11 cellular contexts compared by ENCODE assay signal in the genomic region with DNA sequence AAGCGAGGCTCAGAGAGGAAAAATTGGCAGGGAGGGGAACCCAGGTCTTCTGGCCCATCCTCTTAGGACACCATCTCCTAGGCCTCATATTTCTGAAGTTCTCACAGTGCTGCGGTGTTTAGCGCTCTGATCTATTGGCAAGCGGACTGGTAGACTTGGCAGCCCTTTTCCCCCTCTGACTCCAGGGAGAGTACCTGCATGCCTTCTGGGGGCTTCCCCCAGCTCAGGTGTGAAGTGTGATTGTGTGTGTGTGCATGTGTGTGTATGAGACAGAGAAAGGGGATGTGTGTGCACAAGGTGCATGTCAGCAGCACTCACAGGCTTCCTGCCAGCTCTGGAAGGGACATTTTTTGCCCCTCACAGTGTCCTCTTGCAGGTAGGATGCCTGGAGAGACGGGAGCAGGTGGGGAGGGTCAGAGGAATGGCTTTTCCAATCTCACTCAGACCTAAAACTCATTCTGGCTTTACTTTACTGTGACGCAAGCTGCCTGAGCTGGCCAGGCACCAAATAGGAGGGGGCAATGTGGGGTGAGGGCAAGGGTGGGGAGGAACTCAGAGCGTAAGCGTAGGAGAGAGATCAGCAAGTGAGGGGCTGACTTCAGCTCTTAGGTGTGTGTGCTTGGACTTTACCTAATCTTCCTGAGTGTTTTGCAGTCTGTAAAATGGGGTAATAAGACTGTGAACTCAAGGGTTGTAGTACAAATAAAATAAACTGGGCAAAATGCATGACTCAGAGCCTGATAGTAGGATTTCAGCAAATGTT. TPM values are rescaled to one million over a fixed set of nuclear protein-coding genes. Genes with fewer than 3 reads are reported as not detected.
A peak's percentile ranks its signal among the peaks of the same experiment; 100 is the strongest.
DNase-seq lines count a peak whose midpoint lies in the region; ATAC-seq lines count a peak whose summit lies in the region.
"Had no signal": no experiment of that assay in that cellular context is flagged by ENCODE, and none has a peak within 500 bp of the region (broad histone marks: within the 10 kb centered on the region; RNA-seq: fewer than 3 reads in every experiment).

No MANE protein-coding gene starts in this region.

- no peak for ATAC-seq in HG03108 (IDR thresholded peaks at IDR 0.05; ENCODE audit: unreplicated experiment)

- H3K36me3 ChIP-seq in duodenal mucosa (ENCODE audit: control insufficient read depth in 1 of 2, insufficient read depth in 2 of 2, low read length in 2 of 2): peaks cover 0 to 5% of the 10 kb centered on the region in 2 donors

- DNase-seq in DMS 273 (lab: John Stamatoyannopoulos, UW; ENCODE audit: unreplicated experiment) (peak; percentile 7), DMS 273 treated with DMSO at 0.1 percent for 48 hours (lab: John Stamatoyannopoulos, UW) (no peak), renal cortical epithelial cell (ENCODE audit: low read depth) (peak; percentile 38)
- no peak for DNase-seq in stimulated activated CD4-positive, alpha-beta T cell treated with anti-CD3 and anti-CD28 coated beads, Interleukin-2, amount 100 ng/mL, for 48 hours
- DNase-seq: 8988T; activated CD4-positive, alpha-beta memory T cell treated with anti-CD3 and anti-CD28 coated beads for 36 hours; KG1 had no signal

- H3K4me1 ChIP-seq in duodenal mucosa (ENCODE audit: control insufficient read depth in 1 of 2, insufficient read depth in 2 of 2, low read length in 2 of 2): peaks cover 43 to 52% of the 10 kb centered on the region in 2 donors

- no peaks in the 10 kb centered on the region for H3K9me3 ChIP-seq in duodenal mucosa (ENCODE audit: control insufficient read depth in 1 of 2, low read length in 2 of 2)
- H3K9me3 ChIP-seq: ascending aorta had no signal

- H3K9ac ChIP-seq in duodenal mucosa (ENCODE audit: low read depth in 1 of 2, low read length in 2 of 2): peak overlapping the region; percentile 36 to 40

- H3K4me3 ChIP-seq in duodenal mucosa (ENCODE audit: low read depth in 1 of 2, low read length in 2 of 2): peak overlapping the region in 1 of 2 donors; percentile 4
- H3K4me3 ChIP-seq: ascending aorta had no signal

- no peaks in the 10 kb centered on the region for H3K27me3 ChIP-seq in duodenal mucosa (ENCODE audit: control insufficient read depth in 1 of 2, insufficient read depth in 2 of 2, low read length in 2 of 2)
- H3K27me3 ChIP-seq: ascending aorta had no signal

- H3K27ac ChIP-seq in duodenal mucosa (ENCODE audit: low read depth, low read length): peak overlapping the region; percentile 76

RNA-seq across cellular contexts. Expression of gene IL17RE, which starts 4.0 kb away (rescaled TPM):
- 0.69 and 1.3 TPM in 2 replicates for total RNA-seq in renal cortical epithelial cell

RNA-seq across cellular contexts. Expression of gene JAGN1, which starts 8.2 kb away (rescaled TPM):
- 31.1 and 38.4 TPM in 2 replicates for total RNA-seq in renal cortical epithelial cell

RNA-seq across cellular contexts. Expression of gene IL17RC, which starts 18.2 kb away (rescaled TPM):
- total RNA-seq in renal cortical epithelial cell: 18.9 and 29.9 TPM in 2 replicates

RNA-seq across cellular contexts. Expression of gene CIDEC, which starts 18.6 kb away (rescaled TPM):
- 0.10 TPM in 1 of 2 replicates, not detected in the other for total RNA-seq in renal cortical epithelial cell
- total RNA-seq: activated CD4-positive, alpha-beta memory T cell treated with anti-CD3 and anti-CD28 coated beads for 36 hours; kidney epithelial cell had no signal

RNA-seq across cellular contexts. Expression of gene CRELD1, which starts 35.0 kb away (rescaled TPM):
- total RNA-seq in renal cortical epithelial cell: 35.9 and 74.2 TPM in 2 replicates

Comparison
In these comparisons a context has a peak if more than half of its experiments do, and no peak if none do; other contexts are left out.
1. DNase-seq: peak in DMS 273 (single experiment) and renal cortical epithelial cell (single experiment); none in DMS 273 treated with DMSO at 0.1 percent for 48 hours (single experiment) and stimulated activated CD4-positive, alpha-beta T cell treated with anti-CD3 and anti-CD28 coated beads, Interleukin-2, amount 100 ng/mL, for 48 hours (0 of 2).